Comparison of ENCODE assay signal across 20 cellular contexts in the genomic region with DNA sequence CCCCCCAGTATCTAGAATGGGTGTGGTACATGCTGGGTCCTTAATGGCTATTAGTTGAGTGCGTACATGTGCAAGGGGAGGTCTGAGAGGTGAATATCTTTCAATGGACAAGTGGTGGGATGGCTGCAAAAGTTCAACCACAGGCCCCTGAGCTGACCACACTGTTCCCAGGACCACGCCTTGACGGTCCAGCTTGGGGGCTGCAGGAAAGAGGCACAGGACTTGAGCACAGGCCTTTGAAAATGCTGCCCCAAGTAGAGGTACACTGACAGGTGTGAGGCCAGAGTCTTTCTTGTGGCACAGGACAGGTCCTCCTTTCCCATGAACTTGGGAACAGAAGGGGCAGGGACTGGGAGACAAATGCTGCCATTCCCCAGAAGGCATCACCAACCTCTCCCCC. TPM values are rescaled to one million over a fixed set of nuclear protein-coding genes. Genes with fewer than 3 reads are reported as not detected.
DNase-seq lines count a peak whose midpoint lies in the region; ATAC-seq and TF ChIP-seq lines count a peak whose summit lies in the region.
"Had no signal": no experiment of that assay in that cellular context is flagged by ENCODE, and none has a peak within 500 bp of the region (broad histone marks: within the 10 kb centered on the region; RNA-seq: fewer than 3 reads in every experiment).

No MANE protein-coding gene starts in this region.

- H3K4me3 ChIP-seq in GM23248: no peak overlapping the region
- H3K4me3 ChIP-seq in ascending aorta: no peak overlapping the region
- H3K4me3 ChIP-seq in mesenchymal stem cell (ENCODE audit: insufficient read depth in 1 of 2, low read depth in 1 of 2, low read length in 2 of 2): no peak overlapping the region
- H3K4me3 ChIP-seq: MG63, testis had no signal

- WGBS in GM23248 (ENCODE audit: low coverage in 1 of 2, low lambda C conversion rate in 2 of 2, missing lambda C conversion rate in 2 of 2), 2 experiments: 89 to 97% methylated on average over 3 of the region's 3 CpGs
- 96% methylated on average over 3 of the region's 3 CpGs for WGBS in mesenchymal stem cell

- no peak overlapping the region for H2BK12ac ChIP-seq in mesenchymal stem cell (ENCODE audit: low read length in 2 of 2)

- no peak overlapping the region for H3K4ac ChIP-seq in mesenchymal stem cell (ENCODE audit: low read depth in 1 of 2, low read length in 2 of 2)

- intact Hi-C loops in ascending aorta (cut with DNase I): no loop called here

- H3F3A ChIP-seq in GM23248 (ENCODE audit: insufficient read depth): peaks cover 60% of the 10 kb centered on the region

- no peak overlapping the region for H2BK120ac ChIP-seq in mesenchymal stem cell (ENCODE audit: low read depth, low read length)

- H3K4me1 ChIP-seq in GM23248 (ENCODE audit: insufficient read depth) (peaks cover 25% of the 10 kb centered on the region), ascending aorta (peaks cover 6 to 36% of the 10 kb centered on the region in 2 donors), mesenchymal stem cell (ENCODE audit: control insufficient read depth, insufficient read depth, low read depth, low read length) (peaks cover 32% of the 10 kb centered on the region)
- H3K4me1 ChIP-seq: testis had no signal

- H3K4me2 ChIP-seq in GM23248 (ENCODE audit: unreplicated experiment) (no peak overlapping the region), mesenchymal stem cell (ENCODE audit: low read length, poor library complexity, severe bottlenecking) (no peak overlapping the region)

- H4K8ac ChIP-seq in mesenchymal stem cell (ENCODE audit: low read length): no peak overlapping the region

- no peak overlapping the region for H2BK15ac ChIP-seq in mesenchymal stem cell (ENCODE audit: low read depth, poor library complexity, severe bottlenecking)

- no peak overlapping the region for H3K18ac ChIP-seq in mesenchymal stem cell (ENCODE audit: low read depth in 1 of 2, low read length in 2 of 2)

- H4K91ac ChIP-seq in mesenchymal stem cell (ENCODE audit: low read length): peak overlapping the region; percentile 25

- H4K20me1 ChIP-seq in GM23248 (ENCODE audit: insufficient read depth): no peaks in the 10 kb centered on the region

- ATAC-seq in T-helper 17 cell: no peak
- ATAC-seq: left ventricle myocardium superior had no signal

- H3K9me3 ChIP-seq in GM23248 (ENCODE audit: low read depth): no peaks in the 10 kb centered on the region
- H3K9me3 ChIP-seq in ascending aorta: peaks cover 4 to 21% of the 10 kb centered on the region in 2 donors
- H3K9me3 ChIP-seq in mesenchymal stem cell (ENCODE audit: control insufficient read depth, low read length): peaks cover 23% of the 10 kb centered on the region
- H3K9me3 ChIP-seq in T-helper 17 cell (ENCODE audit: control insufficient read depth, low read length, poor library complexity, severe bottlenecking): peaks cover 2% of the 10 kb centered on the region
- H3K9me3 ChIP-seq: testis had no signal

- H3K4me3 Mint-ChIP-seq in T-helper 17 cell: no peak overlapping the region
- H3K4me3 Mint-ChIP-seq: activated CD4-positive, alpha-beta T cell treated with anti-CD3 and anti-CD28 coated beads, Interleukin-2, amount 10 ng/mL, durations not matched to agents 7 days and 5 days; CD8-positive, alpha-beta memory T cell; H9 had no signal

- H3K9ac ChIP-seq in GM23248 (no peak overlapping the region), mesenchymal stem cell (ENCODE audit: low read length) (no peak overlapping the region)

- no peak overlapping the region for H3K23ac ChIP-seq in mesenchymal stem cell (ENCODE audit: low read length in 2 of 2)

- H3K14ac ChIP-seq in mesenchymal stem cell (ENCODE audit: low read length in 2 of 2): no peak overlapping the region

- peaks cover 2% of the 10 kb centered on the region for H3K36me3 Mint-ChIP-seq in T-helper 17 cell (ENCODE audit: low read depth)

- H2AFZ ChIP-seq in GM23248: no peak overlapping the region
- no peak overlapping the region for H2AFZ ChIP-seq in mesenchymal stem cell (ENCODE audit: low read depth, low read length)

- H3K27ac ChIP-seq in GM23248: no peak overlapping the region
- peak overlapping the region; percentile 59 to 62 for H3K27ac ChIP-seq in ascending aorta
- H3K27ac ChIP-seq in mesenchymal stem cell (ENCODE audit: low read length, poor library complexity, severe bottlenecking): no peak overlapping the region
- peak overlapping the region; percentile 4 for H3K27ac ChIP-seq in temporal lobe (ENCODE audit: low read depth, low read length)
- H3K27ac ChIP-seq: foreskin keratinocyte, testis had no signal

- peaks cover 10% of the 10 kb centered on the region for H3K36me3 ChIP-seq in GM23248 (ENCODE audit: low read depth)
- peaks cover 23 to 24% of the 10 kb centered on the region in 2 donors for H3K36me3 ChIP-seq in ascending aorta
- H3K36me3 ChIP-seq in mesenchymal stem cell (ENCODE audit: control insufficient read depth in 1 of 2, insufficient read depth in 2 of 2, low read depth in 1 of 2, low read length in 2 of 2): peaks cover 19 to 28% of the 10 kb centered on the region in 2 experiments

- peaks cover under 1% of the 10 kb centered on the region for H3K4me1 Mint-ChIP-seq in T-helper 17 cell
- H3K4me1 Mint-ChIP-seq: CD8-positive, alpha-beta memory T cell had no signal

- H3K27me3 ChIP-seq in GM23248 (replicated peaks; ENCODE audit: insufficient read depth): no peaks in the 10 kb centered on the region
- H3K27me3 ChIP-seq in ascending aorta: no peaks in the 10 kb centered on the region
- no peaks in the 10 kb centered on the region for H3K27me3 ChIP-seq in mesenchymal stem cell (ENCODE audit: control insufficient read depth in 1 of 2, insufficient read depth in 1 of 2, low read length in 2 of 2)
- H3K27me3 ChIP-seq: foreskin keratinocyte, MG63, testis had no signal

- H3K27ac Mint-ChIP-seq in T-helper 17 cell: no peak overlapping the region
- H3K27ac Mint-ChIP-seq: activated CD4-positive, alpha-beta T cell treated with anti-CD3 and anti-CD28 coated beads, Interleukin-2, amount 10 ng/mL, durations not matched to agents 7 days and 5 days had no signal

- peaks cover 10% of the 10 kb centered on the region for H3K27me3 Mint-ChIP-seq in T-helper 17 cell

- peak overlapping the region; percentile 16 for H2AK5ac ChIP-seq in mesenchymal stem cell (ENCODE audit: low read length, severe bottlenecking)

- H3K9me2 ChIP-seq in GM23248 (ENCODE audit: insufficient read depth): no peaks in the 10 kb centered on the region

- in situ Hi-C loops in GM23248 (cut with MboI): no loop called here

- DNase-seq in GM23248 (peak; percentile 12), ascending aorta (ENCODE audit: low spot score in 2 of 2) (no peak), mesenchymal stem cell (no peak), SW 1271 (lab: John Stamatoyannopoulos, UW) (no peak), T-helper 17 cell (no peak), SHP77 treated with DMSO at 0.1 percent for 48 hours (lab: John Stamatoyannopoulos, UW) (no peak)
- DNase-seq in stimulated activated CD4-positive, alpha-beta T cell treated with anti-CD3 and anti-CD28 coated beads, Interleukin-2, amount 100 ng/mL, for 48 hours: no peak
- DNase-seq: activated CD4-positive, alpha-beta T cell treated with anti-CD3 and anti-CD28 coated beads, Interleukin-2, amount 10 ng/mL, durations not matched to agents 7 days and 5 days; activated naive CD4-positive, alpha-beta T cell; CD8-positive, alpha-beta memory T cell; H9; left ventricle myocardium superior; NCI-H1694 treated with DMSO at 0.1 percent for 48 hours; NCI-H226; RPMI8226; stimulated activated CD4-positive, alpha-beta T cell treated with anti-CD3 and anti-CD28 coated beads, Interleukin-2, amount 100 ng/mL, for 24 hours; testis had no signal

- no peak for TF ChIP-seq CTCF in ascending aorta (IDR thresholded peaks at IDR 0.05)

- no peak overlapping the region for H2BK5ac ChIP-seq in mesenchymal stem cell (ENCODE audit: low read depth, low read length, poor library complexity, severe bottlenecking)

- H3K79me2 ChIP-seq in GM23248 (ENCODE audit: insufficient read depth): 0 out of 2 replicates have a peak, but pooled peaks cover 2% of the 10 kb centered on the region

- H3K79me1 ChIP-seq in mesenchymal stem cell (replicated peaks; ENCODE audit: low read length, poor library complexity, severe bottlenecking): peaks cover 2% of the 10 kb centered on the region

RNA-seq across cellular contexts. Expression of a gene that starts 24.0 kb away (rescaled TPM):
- 336 and 347 TPM in 2 replicates for total RNA-seq in GM23248 (2014; rRNA removed; shearing (Covaris generic))
- 156 TPM in 2 replicates for polyA plus RNA-seq in GM23248 (2016; fragmentation: Nextera tagmentation; extraction: Ambion mirVana)
- total RNA-seq in ascending aorta (156 TPM), temporal lobe (46.5 TPM), T-helper 17 cell (not detected)
- 16.1 TPM for polyA plus RNA-seq in mesenchymal stem cell (2013, experiment 1 of 2)
- polyA plus RNA-seq in mesenchymal stem cell (2013, experiment 2 of 2): 15.4 TPM
- total RNA-seq: activated CD4-positive, alpha-beta T cell treated with anti-CD3 and anti-CD28 coated beads, Interleukin-2, amount 10 ng/mL, durations not matched to agents 7 days and 5 days; CD8-positive, alpha-beta memory T cell had no signal

Comparison
In these comparisons a context has a peak if more than half of its experiments do, and no peak if none do; other contexts are left out.
1. H3K27ac ChIP-seq: peak in ascending aorta (2 of 2) and temporal lobe (single experiment); none in GM23248 (single experiment) and mesenchymal stem cell (single experiment).
2. RNA of a gene that starts 24.0 kb away (total RNA-seq): 336 to 347 TPM in GM23248, 156 TPM in ascending aorta (single experiment) and 46.5 TPM in temporal lobe (single experiment); not detected in T-helper 17 cell; every median in the first group is over 10 times any median in the second.